Comparison of ENCODE assay signal across 12 cellular contexts in the genomic region with DNA sequence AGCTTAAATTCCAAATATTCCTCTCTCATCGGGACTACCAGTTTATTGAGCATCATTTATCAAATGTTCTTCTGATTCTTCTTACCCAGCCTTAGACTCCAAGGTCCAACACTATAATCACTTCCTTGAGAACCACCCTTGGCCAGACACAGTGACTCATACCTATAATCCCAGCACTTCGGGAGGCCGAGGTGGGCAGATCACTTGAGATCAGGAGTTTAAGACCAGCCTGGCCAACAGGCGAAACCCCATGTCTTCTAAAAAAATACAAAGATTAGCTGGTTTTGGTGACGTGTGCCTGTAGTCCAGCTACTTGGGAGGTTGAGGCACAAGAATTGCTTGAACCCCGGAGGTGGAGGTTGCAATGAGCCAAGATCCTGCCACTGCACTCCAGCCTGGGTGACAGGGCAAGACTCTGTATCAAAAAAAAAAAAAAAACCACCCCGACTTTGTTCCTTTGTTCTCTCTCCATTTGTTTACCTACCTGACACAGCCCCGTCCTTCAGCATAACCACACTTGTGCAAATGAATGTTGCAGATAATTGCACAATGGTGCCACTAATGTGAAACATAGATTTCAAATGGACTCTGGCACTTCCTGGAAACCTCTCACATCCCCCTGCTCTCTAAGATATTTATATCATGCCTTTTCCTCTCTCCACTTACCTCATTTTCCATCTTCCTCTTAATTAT. TPM values are rescaled to one million over a fixed set of nuclear protein-coding genes. Genes with fewer than 3 reads are reported as not detected.
DNase-seq lines count a peak whose midpoint lies in the region; ATAC-seq, FAIRE-seq and TF ChIP-seq lines count a peak whose summit lies in the region.
"Had no signal": no experiment of that assay in that cellular context is flagged by ENCODE, and none has a peak within 500 bp of the region (broad histone marks: within the 10 kb centered on the region; RNA-seq: fewer than 3 reads in every experiment).

No MANE protein-coding gene starts in this region.

- TF ChIP-seq CTCF in A549 (IDR thresholded peaks at IDR 0.05), result no peak
- TF ChIP-seq CTCF in suprapubic skin (IDR thresholded peaks at IDR 0.05), result no peak

- H3K9me3 ChIP-seq in A549, result no peaks in the 10 kb centered on the region
- H3K9me3 ChIP-seq in suprapubic skin, result no peaks in the 10 kb centered on the region

- intact Hi-C loops in Right ventricle myocardium inferior (cut with DNase I), result no loop called here
- intact Hi-C loops in sciatic nerve (cut with DNase I), result no loop called here

- H3K4me3 ChIP-seq in A549 (no peak overlapping the region), suprapubic skin (no peak overlapping the region)

- no peaks in the 10 kb centered on the region for H3K27me3 ChIP-seq in suprapubic skin

- H3K4me1 ChIP-seq in A549, result peaks cover 42% of the 10 kb centered on the region
- H3K4me1 ChIP-seq in suprapubic skin, result no peaks in the 10 kb centered on the region

- H3K27ac ChIP-seq in A549, result peak overlapping the region; percentile 79 to 82
- H3K27ac ChIP-seq in suprapubic skin, result no peak overlapping the region

- TF ChIP-seq RAD21 in A549 (conservative IDR thresholded peaks at IDR 0.05 in 1 of 2, IDR thresholded peaks at IDR 0.05 in 1 of 2), result no peak

- DNase-seq in A549 (ENCODE audit: low read depth in 1 of 2, low spot score in 1 of 2) (peak; percentile 23 to 81), H54 (ENCODE audit: insufficient read length, low spot score) (no peak), NOMO-1 treated with DMSO at 0.1 percent for 48 hours (lab: John Stamatoyannopoulos, UW; ENCODE audit: unreplicated experiment) (peak; percentile 69), glomerular visceral epithelial cell (ENCODE audit: extremely low spot score) (peak; percentile 3), suprapubic skin (ENCODE audit: low spot score in 2 of 2) (no peak), Right ventricle myocardium inferior (ENCODE audit: missing footprints) (no peak), NCI-H2196 (lab: John Stamatoyannopoulos, UW; ENCODE audit: unreplicated experiment) (no peak), sciatic nerve (ENCODE audit: low spot score) (no peak)
- DNase-seq: CD4-positive, CD25-positive, alpha-beta regulatory T cell; mesendoderm had no signal

- POLR2A ChIA-PET in A549 (lab: Yijun Ruan, JAX), result no interaction called here

- TF ChIP-seq POLR2A in A549 (IDR thresholded peaks at IDR 0.05; ENCODE audit: low read length), result no peak
- TF ChIP-seq POLR2A in H54 (IDR thresholded peaks at IDR 0.05; ENCODE audit: low read depth, low read length), result no peak
- TF ChIP-seq POLR2A in suprapubic skin (IDR thresholded peaks at IDR 0.05), result no peak

- peak overlapping the region; percentile 59 for H3K4me2 ChIP-seq in A549

- TF ChIP-seq EP300 in A549 (IDR thresholded peaks at IDR 0.05), result peak; percentile 38 to 45; a peak in 2 of 5 replicates
- no peak for TF ChIP-seq EP300 in suprapubic skin (IDR thresholded peaks at IDR 0.05)

- ATAC-seq in A549, result peak; percentile 85 to 94
- no peak for ATAC-seq in Right ventricle myocardium inferior
- ATAC-seq in sciatic nerve, result no peak

- 8% methylated on average over 7 of the region's 8 CpGs for WGBS in A549 (ENCODE audit: missing lambda C conversion rate)
- WGBS in suprapubic skin, result 87% methylated on average over 8 of the region's 8 CpGs

- CTCF ChIA-PET in A549 (lab: Yijun Ruan, JAX), result interaction anchor here (1.3 kb wide), 1 partner anchor 11 kb away, joined by 3 read pairs; no protein-coding TSS in a partner anchor

- H3K36me3 ChIP-seq in suprapubic skin, result no peaks in the 10 kb centered on the region

- no peak for FAIRE-seq in A549 (lab: Jason Lieb, UNC)
- peak; percentile 75 for FAIRE-seq in H54 (lab: Jason Lieb, UNC)
- FAIRE-seq: astrocyte, H1 had no signal

TF ChIP-seq in A549, 52 proteins besides CTCF, POLR2A, EP300 and RAD21:
- TF ChIP-seq CEBPB (IDR thresholded peaks at IDR 0.05) (peak; percentile 76 to 84), FOSL2 (IDR thresholded peaks at IDR 0.05) (no peak), FOSL2 (CRISPR knock-in tag; IDR thresholded peaks at IDR 0.05) (peak; percentile 69), TFCP2L1 (CRISPR knock-in tag; IDR thresholded peaks at IDR 0.05) (no peak)

RNA-seq across cellular contexts. Expression of a gene that starts 38.9 kb away (rescaled TPM):
- polyA plus RNA-seq in A549 (2011; rRNA removed) (21.1 and 23.7 TPM in 2 replicates), A549 (2017; fragmentation: RNase III; extraction: RNeasy Plus Mini Kit Qiagen cat#74134 plus additional on column Dnase treatment) (12.5 to 14.0 TPM (median 12.9 TPM) in 3 replicates)
- polyA plus RNA-seq in A549 (2012; cell fraction: cytosol; rRNA removed), result 6.9 and 8.5 TPM in 2 replicates
- polyA plus RNA-seq in A549 (2012; cell fraction: nucleus; rRNA removed), result 9.9 and 13.4 TPM in 2 replicates
- 17.9 and 18.8 TPM in 2 replicates for polyA minus RNA-seq in A549 (2011; rRNA and poly(A)+ RNA removed)
- total RNA-seq in suprapubic skin (10 to 100 TPM in 1 of 4 donors, 1 to 10 TPM in 3; 7.2 to 11.2 (median 9.1) TPM), Right ventricle myocardium inferior (9.9 TPM), sciatic nerve (40.3 TPM)

Comparison
In these comparisons a context has a peak if more than half of its experiments do, and no peak if none do; other contexts are left out.
1. ATAC-seq: peak in A549 (2 of 2); none in Right ventricle myocardium inferior (single experiment) and sciatic nerve (single experiment).
2. DNase-seq: peak in A549 (2 of 2), NOMO-1 treated with DMSO at 0.1 percent for 48 hours (single experiment) and glomerular visceral epithelial cell (single experiment); none in H54 (single experiment), suprapubic skin (0 of 2), Right ventricle myocardium inferior (single experiment), NCI-H2196 (single experiment) and sciatic nerve (single experiment).